ENCODE assay signal across 26 cellular contexts in genomic region chr9:116134981-116135380, GRCh38. TPM values are rescaled to one million over a fixed set of nuclear protein-coding genes. Genes with fewer than 3 reads are reported as not detected.
"Had no signal": no experiment of that assay in that cellular context is flagged by ENCODE, and none has a peak within 500 bp of the region (broad histone marks: within the 10 kb centered on the region; RNA-seq: fewer than 3 reads in every experiment).

No MANE protein-coding gene starts in this region.

- FAIRE-seq: colon, endometrium, frontal cortex had no signal

- H3K4me1 Mint-ChIP-seq: endodermal cell, immature natural killer cell had no signal

- ATAC-seq: effector memory CD8-positive, alpha-beta T cell; esophagus mucosa; foreskin keratinocyte; gastroesophageal sphincter; heart left ventricle; left cardiac atrium; left lung; left ventricle myocardium superior; lower lobe of right lung had no signal

- H3K27me3 ChIP-seq: foreskin keratinocyte, gastroesophageal sphincter, heart left ventricle, left lung had no signal

- H3K36me3 ChIP-seq: esophagus squamous epithelium, gastroesophageal sphincter, heart left ventricle, left lung, lower lobe of right lung had no signal

- H3K4me3 Mint-ChIP-seq: effector memory CD8-positive, alpha-beta T cell; endodermal cell; immature natural killer cell had no signal

- DNase-seq: dermis blood vessel endothelial cell; dorsolateral prefrontal cortex; effector CD4-positive, alpha-beta T cell; effector memory CD8-positive, alpha-beta T cell; endodermal cell; erythroblast; esophagus squamous epithelium; foreskin keratinocyte; heart left ventricle; hypothalamus; immature natural killer cell; islet precursor cell; left cardiac atrium; left lung; left ventricle myocardium superior; lower lobe of right lung; mesendoderm; midbrain had no signal

- H3K4me3 ChIP-seq: coronary artery, dorsolateral prefrontal cortex, esophagus squamous epithelium, gastroesophageal sphincter, heart left ventricle, hepatocyte, left lung, lower lobe of right lung had no signal

- H3K27ac ChIP-seq: coronary artery, dorsolateral prefrontal cortex, epithelial cell of prostate, esophagus squamous epithelium, foreskin keratinocyte, gastroesophageal sphincter, heart left ventricle, hepatocyte, left lung, lower lobe of right lung had no signal

- H3K4me1 ChIP-seq: esophagus squamous epithelium, foreskin keratinocyte, gastroesophageal sphincter, heart left ventricle, left lung, lower lobe of right lung had no signal

- H3K4me2 ChIP-seq: hepatocyte had no signal

- H3K27ac Mint-ChIP-seq: effector memory CD8-positive, alpha-beta T cell; endodermal cell; immature natural killer cell had no signal

- H2AFZ ChIP-seq: hepatocyte had no signal

- H3K79me2 ChIP-seq: hepatocyte had no signal

RNA-seq across cellular contexts. Expression of gene PAPPA, which starts 18.6 kb away (rescaled TPM):
- polyA plus RNA-seq: immature natural killer cell had no signal
